Comparison of ENCODE assay signal across 8 cellular contexts in genomic region chr4:155442267-155443105, GRCh38.
A peak's percentile ranks its signal among the peaks of the same experiment; 100 is the strongest.
DNase-seq lines count a peak whose midpoint lies in the region; ATAC-seq, FAIRE-seq and TF ChIP-seq lines count a peak whose summit lies in the region.

No MANE protein-coding gene starts in this region.

- dilution Hi-C loops in endothelial cell of umbilical vein (cut with MboI; ENCODE audit: extremely low pct_ligation_motif_present, low sequenced_read_pairs), result no loop called here

- H3K4me2 ChIP-seq in endothelial cell of umbilical vein (ENCODE audit: insufficient read depth, low read length), result peak overlapping the region; percentile 80

- H4K20me1 ChIP-seq in endothelial cell of umbilical vein (replicated peaks; ENCODE audit: control insufficient read depth, extremely low read depth, insufficient read depth, low read length), result no peaks in the 10 kb centered on the region

- H2AFZ ChIP-seq in ACC112 (ENCODE audit: low read length, unreplicated experiment), result peak overlapping the region; percentile 76
- H2AFZ ChIP-seq in endothelial cell of umbilical vein (ENCODE audit: low read depth, low read length), result peak overlapping the region; percentile 65

- H3K36me3 ChIP-seq in ACC112 (ENCODE audit: insufficient read depth, low read length) (no peaks in the 10 kb centered on the region), endothelial cell of umbilical vein (ENCODE audit: control insufficient read depth in 2 of 2, extremely low read depth in 1 of 2, insufficient read depth in 2 of 2, low read length in 2 of 2) (no peaks in the 10 kb centered on the region)

- TF ChIP-seq CTCF in endothelial cell of umbilical vein (IDR thresholded peaks at IDR 0.05; ENCODE audit: extremely low read depth in 1 of 2, insufficient read depth in 1 of 2, low read depth in 1 of 2, low read length in 2 of 2), result peak; percentile 88 to 94

- H3K4me3 ChIP-seq in ACC112 (ENCODE audit: low read depth, low read length) (peak overlapping the region; percentile 61), endothelial cell of umbilical vein (replicated peaks in 1 of 3; ENCODE audit: insufficient read depth in 1 of 3, low read depth in 1 of 3, low read length in 3 of 3) (peak overlapping the region in 1 of 3 experiments; percentile 53)

- DNase-seq in NCI-H748 (lab: John Stamatoyannopoulos, UW; ENCODE audit: unreplicated experiment), result peak; percentile 67
- DNase-seq in activated CD8-positive, alpha-beta memory T cell treated with anti-CD3 and anti-CD28 coated beads, Interleukin-2, amount 50 U/mL, for 1 hour (ENCODE audit: extremely low read depth), result peak; percentile 3
- peak; percentile 93 for DNase-seq in endothelial cell of umbilical vein (ENCODE audit: low read depth, low spot score)
- peak; percentile 87 for DNase-seq in midbrain (lab: John Stamatoyannopoulos, UW)
- peak; percentile 7 to 27 for DNase-seq in stimulated activated CD8-positive, alpha-beta memory T cell treated with anti-CD3 and anti-CD28 coated beads, Interleukin-15, amount 100 ng/mL, for 4 hours (ENCODE audit: low read depth in 2 of 2)

- ATAC-seq in GM18508 (IDR thresholded peaks at IDR 0.05; ENCODE audit: insufficient read depth, unreplicated experiment) (peak; percentile 60), HG03095 (IDR thresholded peaks at IDR 0.05; ENCODE audit: unreplicated experiment) (peak; percentile 81)

- FAIRE-seq in endothelial cell of umbilical vein (lab: Jason Lieb, UNC), result peak; percentile 87

- no peaks in the 10 kb centered on the region for H3K27me3 ChIP-seq in ACC112 (ENCODE audit: insufficient read depth, low read length)
- peaks cover 0 to 3% of the 10 kb centered on the region in 2 experiments for H3K27me3 ChIP-seq in endothelial cell of umbilical vein (ENCODE audit: control insufficient read depth in 2 of 2, insufficient read depth in 2 of 2, low read length in 2 of 2)

- H3K27ac ChIP-seq in ACC112 (ENCODE audit: low read depth, low read length) (no peak overlapping the region), endothelial cell of umbilical vein (ENCODE audit: insufficient read depth, low read depth, low read length) (no peak overlapping the region)

- H3K4me1 ChIP-seq in ACC112 (ENCODE audit: control insufficient read depth, insufficient read depth, low read length, unreplicated experiment), result no peaks in the 10 kb centered on the region
- H3K4me1 ChIP-seq in endothelial cell of umbilical vein (ENCODE audit: control insufficient read depth, extremely low read depth, insufficient read depth, low read length), result peaks cover 3% of the 10 kb centered on the region

- TF ChIP-seq POLR2A in endothelial cell of umbilical vein (IDR thresholded peaks at IDR 0.05; ENCODE audit: low read depth, low read length), result no peak

- intact Hi-C loops in endothelial cell of umbilical vein (cut with micrococcal nuclease), result loop anchor here (1.0 to 5.0 kb wide), 10 partner anchors 30 to 511 kb away; partner anchors contain the start of genes CTSO and GUCY1A1

- CTCF ChIA-PET in endothelial cell of umbilical vein (lab: Charles Lee), result interaction anchor here (0.8 to 5.8 kb wide), 8 partner anchors 22 to 511 kb away, joined by 3 to 76 read pairs (median 8); partner anchors contain the start of gene CTSO

- H3K79me2 ChIP-seq in ACC112 (ENCODE audit: control insufficient read depth, insufficient read depth, low read length, unreplicated experiment), result no peaks in the 10 kb centered on the region
- H3K79me2 ChIP-seq in endothelial cell of umbilical vein (ENCODE audit: control insufficient read depth, insufficient read depth, low read length), result no peaks in the 10 kb centered on the region

- no peaks in the 10 kb centered on the region for H3K9me3 ChIP-seq in endothelial cell of umbilical vein (replicated peaks; ENCODE audit: control insufficient read depth, insufficient read depth, low read length)

- no TSS peak for BruUV-seq in endothelial cell of umbilical vein (replicated peaks; lab: Mats Ljungman, UMichigan)

- H3K9me1 ChIP-seq in endothelial cell of umbilical vein (replicated peaks; ENCODE audit: control insufficient read depth, extremely low read depth, insufficient read depth, low read length), result no peaks in the 10 kb centered on the region

- POLR2A ChIA-PET in endothelial cell of umbilical vein (lab: Charles Lee), result no interaction called here

- H3K9ac ChIP-seq in endothelial cell of umbilical vein (replicated peaks; ENCODE audit: extremely low read depth, insufficient read depth, low read length), result peak overlapping the region; percentile 51

TF ChIP-seq in endothelial cell of umbilical vein, 7 proteins besides CTCF, POLR2A, EP300 and RAD21:
- TF ChIP-seq FOS (IDR thresholded peaks at IDR 0.05; ENCODE audit: borderline replicate concordance, insufficient read depth, low read length), result peak; percentile 12
- no peak for TF ChIP-seq MAX (IDR thresholded peaks at IDR 0.05; ENCODE audit: insufficient read depth, insufficient read length)
- TF ChIP-seq JUN (IDR thresholded peaks at IDR 0.05; ENCODE audit: borderline replicate concordance, insufficient read depth, insufficient read length, low read depth), result no peak

Comparison
In these comparisons a context has a peak if more than half of its experiments do, and no peak if none do; other contexts are left out.
1. DNase-seq: peak in every context shown above with its lines; median percentile 93 in endothelial cell of umbilical vein; 87 in midbrain; 67 in NCI-H748; 17 in stimulated activated CD8-positive, alpha-beta memory T cell treated with anti-CD3 and anti-CD28 coated beads, Interleukin-15, amount 100 ng/mL, for 4 hours; 3 in activated CD8-positive, alpha-beta memory T cell treated with anti-CD3 and anti-CD28 coated beads, Interleukin-2, amount 50 U/mL, for 1 hour.